ENCODE assay signal across 1 cellular context in the genomic region with DNA sequence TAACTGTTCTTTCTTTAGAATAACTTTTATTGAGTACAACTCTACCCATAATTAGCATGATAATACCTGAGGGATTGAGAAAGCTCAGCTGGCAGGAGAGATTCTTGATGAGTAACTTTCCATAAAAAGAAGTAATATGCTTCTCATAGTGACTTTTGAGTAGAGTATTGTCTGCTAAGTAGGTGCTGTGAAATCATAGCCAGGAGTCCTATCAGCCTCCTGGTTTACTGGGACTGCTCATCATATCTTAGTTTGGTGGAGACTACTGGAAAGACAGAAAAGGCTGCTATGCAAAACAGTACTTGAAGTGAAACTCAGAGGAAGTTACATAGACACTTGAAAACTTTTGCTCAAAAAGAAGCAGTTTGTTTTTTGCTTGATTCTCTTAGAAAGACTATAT.
TF ChIP-seq lines count a peak whose summit lies in the region.

No MANE protein-coding gene starts in this region.

TF ChIP-seq in GM12878, 131 proteins besides CTCF, POLR2A, EP300 and RAD21 (continued from another document):
- TF ChIP-seq, protein P1, sequence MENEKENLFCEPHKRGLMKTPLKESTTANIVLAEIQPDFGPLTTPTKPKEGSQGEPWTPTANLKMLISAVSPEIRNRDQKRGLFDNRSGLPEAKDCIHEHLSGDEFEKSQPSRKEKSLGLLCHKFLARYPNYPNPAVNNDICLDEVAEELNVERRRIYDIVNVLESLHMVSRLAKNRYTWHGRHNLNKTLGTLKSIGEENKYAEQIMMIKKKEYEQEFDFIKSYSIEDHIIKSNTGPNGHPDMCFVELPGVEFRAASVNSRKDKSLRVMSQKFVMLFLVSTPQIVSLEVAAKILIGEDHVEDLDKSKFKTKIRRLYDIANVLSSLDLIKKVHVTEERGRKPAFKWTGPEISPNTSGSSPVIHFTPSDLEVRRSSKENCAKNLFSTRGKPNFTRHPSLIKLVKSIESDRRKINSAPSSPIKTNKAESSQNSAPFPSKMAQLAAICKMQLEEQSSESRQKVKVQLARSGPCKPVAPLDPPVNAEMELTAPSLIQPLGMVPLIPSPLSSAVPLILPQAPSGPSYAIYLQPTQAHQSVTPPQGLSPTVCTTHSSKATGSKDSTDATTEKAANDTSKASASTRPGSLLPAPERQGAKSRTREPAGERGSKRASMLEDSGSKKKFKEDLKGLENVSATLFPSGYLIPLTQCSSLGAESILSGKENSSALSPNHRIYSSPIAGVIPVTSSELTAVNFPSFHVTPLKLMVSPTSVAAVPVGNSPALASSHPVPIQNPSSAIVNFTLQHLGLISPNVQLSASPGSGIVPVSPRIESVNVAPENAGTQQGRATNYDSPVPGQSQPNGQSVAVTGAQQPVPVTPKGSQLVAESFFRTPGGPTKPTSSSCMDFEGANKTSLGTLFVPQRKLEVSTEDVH (IDR thresholded peaks at IDR 0.05; ENCODE audit: low read depth, partially characterized antibody) = no peak
- TF ChIP-seq CREM (IDR thresholded peaks at IDR 0.05; ENCODE audit: low read depth) (no peak), JUND (IDR thresholded peaks at IDR 0.05; ENCODE audit: low read depth, low read length) (no peak), SMAD1 (IDR thresholded peaks at IDR 0.05; ENCODE audit: low read depth, partially characterized antibody) (no peak), NFIC (IDR thresholded peaks at IDR 0.05; ENCODE audit: low read depth, low read length) (no peak), ZZZ3 (IDR thresholded peaks at IDR 0.05; ENCODE audit: control insufficient read depth, insufficient read length, low read depth) (no peak), LARP7 (IDR thresholded peaks at IDR 0.05) (no peak), NBN (IDR thresholded peaks at IDR 0.05) (no peak), SMC3 (IDR thresholded peaks at IDR 0.05; ENCODE audit: borderline replicate concordance, low read length) (no peak), SP1 (IDR thresholded peaks at IDR 0.05; ENCODE audit: low read depth, low read length) (no peak), SUZ12 (IDR thresholded peaks at IDR 0.05; ENCODE audit: unreplicated experiment) (no peak), ZSCAN29 (IDR thresholded peaks at IDR 0.05) (no peak), SUPT20H (IDR thresholded peaks at IDR 0.05; ENCODE audit: borderline replicate concordance, control insufficient read depth, low read depth, low read length) (no peak), KDM1A (IDR thresholded peaks at IDR 0.05; ENCODE audit: borderline replicate concordance) (no peak)
- TF ChIP-seq, protein P2, sequence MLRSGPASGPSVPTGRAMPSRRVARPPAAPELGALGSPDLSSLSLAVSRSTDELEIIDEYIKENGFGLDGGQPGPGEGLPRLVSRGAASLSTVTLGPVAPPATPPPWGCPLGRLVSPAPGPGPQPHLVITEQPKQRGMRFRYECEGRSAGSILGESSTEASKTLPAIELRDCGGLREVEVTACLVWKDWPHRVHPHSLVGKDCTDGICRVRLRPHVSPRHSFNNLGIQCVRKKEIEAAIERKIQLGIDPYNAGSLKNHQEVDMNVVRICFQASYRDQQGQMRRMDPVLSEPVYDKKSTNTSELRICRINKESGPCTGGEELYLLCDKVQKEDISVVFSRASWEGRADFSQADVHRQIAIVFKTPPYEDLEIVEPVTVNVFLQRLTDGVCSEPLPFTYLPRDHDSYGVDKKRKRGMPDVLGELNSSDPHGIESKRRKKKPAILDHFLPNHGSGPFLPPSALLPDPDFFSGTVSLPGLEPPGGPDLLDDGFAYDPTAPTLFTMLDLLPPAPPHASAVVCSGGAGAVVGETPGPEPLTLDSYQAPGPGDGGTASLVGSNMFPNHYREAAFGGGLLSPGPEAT (IDR thresholded peaks at IDR 0.05; ENCODE audit: low read depth) = no peak
- TF ChIP-seq, protein P3, sequence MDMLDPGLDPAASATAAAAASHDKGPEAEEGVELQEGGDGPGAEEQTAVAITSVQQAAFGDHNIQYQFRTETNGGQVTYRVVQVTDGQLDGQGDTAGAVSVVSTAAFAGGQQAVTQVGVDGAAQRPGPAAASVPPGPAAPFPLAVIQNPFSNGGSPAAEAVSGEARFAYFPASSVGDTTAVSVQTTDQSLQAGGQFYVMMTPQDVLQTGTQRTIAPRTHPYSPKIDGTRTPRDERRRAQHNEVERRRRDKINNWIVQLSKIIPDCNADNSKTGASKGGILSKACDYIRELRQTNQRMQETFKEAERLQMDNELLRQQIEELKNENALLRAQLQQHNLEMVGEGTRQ (IDR thresholded peaks at IDR 0.05; ENCODE audit: borderline replicate concordance, low read depth, low read length) = no peak
- TF ChIP-seq, protein P4, sequence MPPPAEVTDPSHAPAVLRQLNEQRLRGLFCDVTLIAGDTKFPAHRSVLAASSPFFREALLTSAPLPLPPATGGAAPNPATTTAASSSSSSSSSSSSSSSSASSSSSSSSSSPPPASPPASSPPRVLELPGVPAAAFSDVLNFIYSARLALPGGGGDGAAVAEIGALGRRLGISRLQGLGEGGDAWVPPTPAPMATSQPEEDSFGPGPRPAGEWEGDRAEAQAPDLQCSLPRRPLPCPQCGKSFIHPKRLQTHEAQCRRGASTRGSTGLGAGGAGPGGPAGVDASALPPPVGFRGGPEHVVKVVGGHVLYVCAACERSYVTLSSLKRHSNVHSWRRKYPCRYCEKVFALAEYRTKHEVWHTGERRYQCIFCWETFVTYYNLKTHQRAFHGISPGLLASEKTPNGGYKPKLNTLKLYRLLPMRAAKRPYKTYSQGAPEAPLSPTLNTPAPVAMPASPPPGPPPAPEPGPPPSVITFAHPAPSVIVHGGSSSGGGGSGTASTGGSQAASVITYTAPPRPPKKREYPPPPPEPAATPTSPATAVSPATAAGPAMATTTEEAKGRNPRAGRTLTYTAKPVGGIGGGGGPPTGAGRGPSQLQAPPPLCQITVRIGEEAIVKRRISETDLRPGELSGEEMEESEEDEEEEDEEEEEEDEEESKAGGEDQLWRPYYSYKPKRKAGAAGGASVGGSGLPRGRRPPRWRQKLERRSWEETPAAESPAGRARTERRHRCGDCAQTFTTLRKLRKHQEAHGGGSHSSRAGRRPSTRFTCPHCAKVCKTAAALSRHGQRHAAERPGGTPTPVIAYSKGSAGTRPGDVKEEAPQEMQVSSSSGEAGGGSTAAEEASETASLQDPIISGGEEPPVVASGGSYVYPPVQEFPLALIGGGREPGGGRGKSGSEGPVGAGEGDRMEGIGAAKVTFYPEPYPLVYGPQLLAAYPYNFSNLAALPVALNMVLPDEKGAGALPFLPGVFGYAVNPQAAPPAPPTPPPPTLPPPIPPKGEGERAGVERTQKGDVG (CRISPR knock-in tag; IDR thresholded peaks at IDR 0.05) = no peak
